Comparison of ENCODE assay signal across 18 cellular contexts in genomic region chr1:205046870-205047269, GRCh38. TPM values are rescaled to one million over a fixed set of nuclear protein-coding genes. Genes with fewer than 3 reads are reported as not detected.
DNase-seq lines count a peak whose midpoint lies in the region; ATAC-seq and TF ChIP-seq lines count a peak whose summit lies in the region.
"Had no signal": no experiment of that assay in that cellular context is flagged by ENCODE, and none has a peak within 500 bp of the region (broad histone marks: within the 10 kb centered on the region; RNA-seq: fewer than 3 reads in every experiment).

No MANE protein-coding gene starts in this region.

- H3K4me2 ChIP-seq in smooth muscle cell: no peak overlapping the region

- H3K27me3 ChIP-seq in H7 (ENCODE audit: control insufficient read depth, insufficient read depth, low read length) (peaks cover 14% of the 10 kb centered on the region), smooth muscle cell (ENCODE audit: low read depth) (peaks cover 62% of the 10 kb centered on the region)
- peaks cover 31% of the 10 kb centered on the region for H3K27me3 ChIP-seq in CD8-positive, alpha-beta memory T cell (ENCODE audit: insufficient read depth, low read length, poor library complexity, severe bottlenecking)

- peaks cover 19% of the 10 kb centered on the region for H3K4me1 ChIP-seq in smooth muscle cell (ENCODE audit: low read depth)
- no peaks in the 10 kb centered on the region for H3K4me1 ChIP-seq in CD8-positive, alpha-beta memory T cell (ENCODE audit: insufficient read depth, low read length)
- H3K4me1 ChIP-seq: SJSA1 had no signal

- no peaks in the 10 kb centered on the region for H3K36me3 Mint-ChIP-seq in CD8-positive, alpha-beta memory T cell
- H3K36me3 Mint-ChIP-seq: CD4-positive, alpha-beta memory T cell had no signal

- H3K27ac Mint-ChIP-seq in CD8-positive, alpha-beta memory T cell: no peak overlapping the region
- H3K27ac Mint-ChIP-seq: CD4-positive, alpha-beta memory T cell had no signal

- no peak overlapping the region for H3K27ac ChIP-seq in smooth muscle cell (ENCODE audit: low read depth)
- H3K27ac ChIP-seq in CD8-positive, alpha-beta memory T cell (ENCODE audit: low read depth, low read length): no peak overlapping the region
- H3K27ac ChIP-seq: SJSA1 had no signal

- H2AFZ ChIP-seq in smooth muscle cell (ENCODE audit: low read depth): no peak overlapping the region

- H3K9ac ChIP-seq in smooth muscle cell (ENCODE audit: low read depth): no peak overlapping the region

- TF ChIP-seq CTCF in smooth muscle cell (IDR thresholded peaks at IDR 0.05; ENCODE audit: borderline replicate concordance, insufficient read depth, poor library complexity, severe bottlenecking): no peak

- H3K4me3 ChIP-seq in H7 (ENCODE audit: insufficient read depth, low read depth, low read length): no peak overlapping the region
- H3K4me3 ChIP-seq in smooth muscle cell: no peak overlapping the region
- H3K4me3 ChIP-seq in CD8-positive, alpha-beta memory T cell (ENCODE audit: low read length): no peak overlapping the region
- H3K4me3 ChIP-seq: SJSA1 had no signal

- no peaks in the 10 kb centered on the region for H3K79me2 ChIP-seq in smooth muscle cell (ENCODE audit: low read depth)

- no peaks in the 10 kb centered on the region for H3K9me3 ChIP-seq in smooth muscle cell (replicated peaks; ENCODE audit: low read depth)
- H3K9me3 ChIP-seq in CD8-positive, alpha-beta memory T cell (ENCODE audit: low read length): no peaks in the 10 kb centered on the region
- H3K9me3 ChIP-seq: SJSA1 had no signal

- CTCF ChIA-PET in CD8-positive, alpha-beta memory T cell (lab: Charles Lee): no interaction called here

- POLR2A ChIA-PET in CD8-positive, alpha-beta memory T cell (lab: Charles Lee): no interaction called here

- ATAC-seq in GM21360 (IDR thresholded peaks at IDR 0.05; ENCODE audit: unreplicated experiment): no peak

- H3K27me3 Mint-ChIP-seq in CD8-positive, alpha-beta memory T cell: peaks cover 30 to 63% of the 10 kb centered on the region in 2 donors

- no peaks in the 10 kb centered on the region for H3F3A ChIP-seq in smooth muscle cell (ENCODE audit: low read depth)

- no peaks in the 10 kb centered on the region for H4K20me1 ChIP-seq in smooth muscle cell (ENCODE audit: low read depth)

- 57% methylated on average over 4 of the region's 4 CpGs for WGBS in smooth muscle cell (ENCODE audit: low lambda C conversion rate)

- H3K9me3 Mint-ChIP-seq in CD8-positive, alpha-beta memory T cell: no peaks in the 10 kb centered on the region
- H3K9me3 Mint-ChIP-seq: CD4-positive, alpha-beta memory T cell had no signal

- no peaks in the 10 kb centered on the region for H3K36me3 ChIP-seq in H7 (replicated peaks; ENCODE audit: control insufficient read depth, insufficient read depth, low read length)
- H3K36me3 ChIP-seq in smooth muscle cell (ENCODE audit: low read depth): no peaks in the 10 kb centered on the region
- no peaks in the 10 kb centered on the region for H3K36me3 ChIP-seq in CD8-positive, alpha-beta memory T cell (ENCODE audit: insufficient read depth, low read length)
- H3K36me3 ChIP-seq: SJSA1 had no signal

- no peak overlapping the region for H3K4me3 Mint-ChIP-seq in CD8-positive, alpha-beta memory T cell
- H3K4me3 Mint-ChIP-seq: CD4-positive, alpha-beta memory T cell had no signal

- no peaks in the 10 kb centered on the region for H3K4me1 Mint-ChIP-seq in CD8-positive, alpha-beta memory T cell
- H3K4me1 Mint-ChIP-seq: CD4-positive, alpha-beta memory T cell had no signal

- DNase-seq in H7 (peak; percentile 67), anterior cingulate cortex (lab: John Stamatoyannopoulos, UW) (peak in 45 of 58 donors; percentile 8 to 79 (median 54)), inferior parietal cortex (ENCODE audit: extremely low spot score) (peak; percentile 58), putamen (ENCODE audit: low spot score) (peak; percentile 86), smooth muscle cell (lab: John Stamatoyannopoulos, UW; ENCODE audit: unreplicated experiment) (no peak)
- no peak for DNase-seq in CD8-positive, alpha-beta memory T cell
- DNase-seq: AML-193; CD4-positive, alpha-beta memory T cell; DMS79 treated with DMSO at 0.1 percent for 48 hours; IMR-90; Kasumi-1; NCI-H2029; NCI-H510A treated with DMSO at 0.1 percent for 48 hours; NK-92 treated with Interleukin-12 subunit alpha and Interleukin-12 subunit beta, amount 100 ng/mL, for 24 hours; OCI-M1; RPMI8226 had no signal

RNA-seq across cellular contexts. Expression of gene CNTN2, which starts 3.9 kb away (rescaled TPM):
- not detected in 2 replicates for total RNA-seq in H7 (2014; rRNA removed; shearing (Covaris generic))
- total RNA-seq in smooth muscle cell: not detected in 2 replicates
- 0.53 TPM in 1 of 2 replicates, not detected in the other for polyA plus RNA-seq in smooth muscle cell
- total RNA-seq in CD8-positive, alpha-beta memory T cell: not detected
- not detected for polyA plus RNA-seq in CD8-positive, alpha-beta memory T cell
- total RNA-seq: CD4-positive, alpha-beta memory T cell; IMR-90; SJSA1 had no signal
- polyA plus RNA-seq: CD4-positive, alpha-beta memory T cell; IMR-90 had no signal

RNA-seq across cellular contexts. Expression of gene TMEM81, which starts 37.4 kb away (rescaled TPM):
- total RNA-seq in H7 (2014; rRNA removed; shearing (Covaris generic)): 1.9 and 2.6 TPM in 2 replicates
- total RNA-seq in smooth muscle cell: 0.54 and 1.9 TPM in 2 replicates
- polyA plus RNA-seq in smooth muscle cell: 0.92 and 1.8 TPM in 2 replicates
- total RNA-seq in CD8-positive, alpha-beta memory T cell: 1 to 10 TPM; 2.9 to 4.6 TPM
- polyA plus RNA-seq in CD8-positive, alpha-beta memory T cell: 0.37 TPM

Comparison
In these comparisons a context has a peak if more than half of its experiments do, and no peak if none do; other contexts are left out.
1. DNase-seq: peak in H7 (single experiment), anterior cingulate cortex (45 of 58), inferior parietal cortex (single experiment) and putamen (single experiment); none in smooth muscle cell (single experiment) and CD8-positive, alpha-beta memory T cell (0 of 5).